Comparison of ENCODE assay signal across 18 cellular contexts in the genomic region with DNA sequence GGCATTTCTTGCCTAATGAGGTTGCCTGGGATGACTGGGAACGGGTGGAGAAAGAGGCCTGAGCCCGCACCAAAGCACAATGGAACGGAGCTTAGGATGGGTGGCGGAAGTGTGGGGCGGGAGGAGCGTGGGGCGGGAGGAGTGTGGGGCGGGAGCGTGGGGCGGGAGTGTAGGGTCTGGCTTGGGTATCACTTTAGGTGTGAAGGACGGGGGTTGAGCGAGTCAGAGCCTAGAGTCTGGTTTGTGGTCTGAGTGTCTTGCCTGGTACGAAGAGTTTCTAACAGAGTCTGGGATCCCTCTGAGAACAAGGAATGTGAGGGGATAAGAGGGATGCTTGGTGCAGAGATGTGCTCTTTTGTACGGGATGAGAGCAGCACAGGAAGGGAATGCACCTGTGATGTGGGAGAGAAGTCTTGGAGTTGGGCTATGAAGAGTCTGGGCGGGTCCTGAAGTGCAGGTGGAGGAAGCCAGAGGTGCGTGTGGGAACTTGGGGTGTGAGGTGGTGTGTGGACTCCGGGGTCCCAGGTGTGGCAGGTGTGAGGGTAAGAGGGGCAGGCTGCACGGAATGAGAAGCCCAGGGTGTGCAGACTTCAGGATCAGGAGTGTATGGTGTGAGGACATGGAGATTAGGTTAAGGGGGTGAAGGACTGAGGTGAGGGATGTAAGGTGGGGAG. TPM values are rescaled to one million over a fixed set of nuclear protein-coding genes. Genes with fewer than 3 reads are reported as not detected.
A peak's percentile ranks its signal among the peaks of the same experiment; 100 is the strongest.
DNase-seq lines count a peak whose midpoint lies in the region; ATAC-seq and TF ChIP-seq lines count a peak whose summit lies in the region.
"Had no signal": no experiment of that assay in that cellular context is flagged by ENCODE, and none has a peak within 500 bp of the region (broad histone marks: within the 10 kb centered on the region; RNA-seq: fewer than 3 reads in every experiment).

No MANE protein-coding gene starts in this region.

- H3K4me3 Mint-ChIP-seq in CD14-positive monocyte (peak overlapping the region; percentile 49 to 56), Caco-2 (ENCODE audit: unreplicated experiment) (peak overlapping the region; percentile 61)
- peak overlapping the region; percentile 61 for H3K4me3 Mint-ChIP-seq in activated naive CD8-positive, alpha-beta T cell
- H3K4me3 Mint-ChIP-seq in naive thymus-derived CD4-positive, alpha-beta T cell = peak overlapping the region; percentile 4 to 73 (median 56)

- peak; percentile 24 for DNase-seq in CD14-positive monocyte (ENCODE audit: low spot score)
- DNase-seq in Caco-2 = no peak
- no peak for DNase-seq in naive thymus-derived CD4-positive, alpha-beta T cell
- DNase-seq in DMS153 treated with DMSO at 0.1 percent for 48 hours (lab: John Stamatoyannopoulos, UW; ENCODE audit: unreplicated experiment) = no peak
- no peak for DNase-seq in Peyer's patch
- DNase-seq in GM13976 (ENCODE audit: low spot score) = no peak
- DNase-seq in GM19238 (ENCODE audit: insufficient read length, low spot score) = no peak
- DNase-seq: colonic mucosa; heart left ventricle; NCI-H2081 treated with DMSO at 0.1 percent for 48 hours; NCI-H82; RPMI8226; stimulated activated CD4-positive, alpha-beta T cell treated with anti-CD3 and anti-CD28 coated beads, Interleukin-15, amount 100 ng/mL, for 24 hours; tibial artery had no signal

- no peak for TF ChIP-seq CTCF in CD14-positive monocyte (IDR thresholded peaks at IDR 0.05)
- no peak for TF ChIP-seq CTCF in Caco-2 (IDR thresholded peaks at IDR 0.05; ENCODE audit: insufficient read depth in 1 of 2, low read depth in 1 of 2, low read length in 1 of 2, severe bottlenecking in 1 of 2, unreplicated experiment in 1 of 2)
- no peak for TF ChIP-seq CTCF in Peyer's patch (IDR thresholded peaks at IDR 0.05)
- TF ChIP-seq CTCF in GM13976 (IDR thresholded peaks at IDR 0.05; ENCODE audit: borderline replicate concordance, control extremely low read depth, extremely low read depth, insufficient read depth, missing control alignments) = no peak

- POLR2A ChIA-PET in Caco-2 (lab: Charles Lee) = no interaction called here
- POLR2A ChIA-PET in naive thymus-derived CD4-positive, alpha-beta T cell (lab: Charles Lee) = interaction anchor here (1.8 kb wide), 1 partner anchor 32 kb away, joined by 4 read pairs; a partner anchor contains a TSS

- peaks cover 0 to 2% (median 0%) of the 10 kb centered on the region in 7 donors for H3K9me3 Mint-ChIP-seq in CD14-positive monocyte
- H3K9me3 Mint-ChIP-seq in Caco-2 (ENCODE audit: unreplicated experiment) = no peaks in the 10 kb centered on the region
- no peaks in the 10 kb centered on the region for H3K9me3 Mint-ChIP-seq in activated naive CD8-positive, alpha-beta T cell (ENCODE audit: low read depth)
- peaks cover 0 to 3% (median 0%) of the 10 kb centered on the region in 11 donors for H3K9me3 Mint-ChIP-seq in naive thymus-derived CD4-positive, alpha-beta T cell

- H3K27me3 ChIP-seq in Caco-2 (replicated peaks; ENCODE audit: control insufficient read depth, insufficient read depth, low read length) = no peaks in the 10 kb centered on the region
- no peaks in the 10 kb centered on the region for H3K27me3 ChIP-seq in naive thymus-derived CD4-positive, alpha-beta T cell (ENCODE audit: control insufficient read depth in 2 of 2, insufficient read depth in 2 of 2, low read length in 2 of 2)
- no peaks in the 10 kb centered on the region for H3K27me3 ChIP-seq in Peyer's patch
- H3K27me3 ChIP-seq: colonic mucosa, heart left ventricle had no signal

- TF ChIP-seq POLR2A in Peyer's patch (IDR thresholded peaks at IDR 0.05) = no peak

- no peak overlapping the region for H3K27ac ChIP-seq in naive thymus-derived CD4-positive, alpha-beta T cell (ENCODE audit: low read depth, low read length)
- H3K27ac ChIP-seq in Peyer's patch = no peak overlapping the region
- H3K27ac ChIP-seq: BLaER1, colonic mucosa, heart left ventricle, tibial artery had no signal

- no peaks in the 10 kb centered on the region for H3K36me3 Mint-ChIP-seq in CD14-positive monocyte
- no peaks in the 10 kb centered on the region for H3K36me3 Mint-ChIP-seq in Caco-2 (ENCODE audit: insufficient read depth, unreplicated experiment)
- H3K36me3 Mint-ChIP-seq in activated naive CD8-positive, alpha-beta T cell = no peaks in the 10 kb centered on the region
- H3K36me3 Mint-ChIP-seq in naive thymus-derived CD4-positive, alpha-beta T cell = no peaks in the 10 kb centered on the region

- H3K4me3 ChIP-seq in Caco-2 (ENCODE audit: low read depth, low read length) (no peak overlapping the region), Peyer's patch (no peak overlapping the region)
- H3K4me3 ChIP-seq in naive thymus-derived CD4-positive, alpha-beta T cell (ENCODE audit: low read length) = no peak overlapping the region
- H3K4me3 ChIP-seq: BLaER1, colonic mucosa, heart left ventricle, mucosa of descending colon, tibial artery had no signal

- peaks cover 17% of the 10 kb centered on the region for H3K4me1 Mint-ChIP-seq in CD14-positive monocyte
- H3K4me1 Mint-ChIP-seq in Caco-2 (ENCODE audit: low read depth, unreplicated experiment) = peaks cover 14% of the 10 kb centered on the region
- H3K4me1 Mint-ChIP-seq in activated naive CD8-positive, alpha-beta T cell (ENCODE audit: low read depth) = peaks cover 13% of the 10 kb centered on the region
- peaks cover 6 to 24% (median 14%) of the 10 kb centered on the region in 7 donors for H3K4me1 Mint-ChIP-seq in naive thymus-derived CD4-positive, alpha-beta T cell

- CTCF ChIA-PET in Caco-2 (lab: Charles Lee) = no interaction called here
- CTCF ChIA-PET in naive thymus-derived CD4-positive, alpha-beta T cell (lab: Charles Lee) = interaction anchor here (1.0 kb wide), 1 partner anchor 25 kb away, joined by 5 read pairs; no protein-coding TSS in a partner anchor

- H3K27me3 Mint-ChIP-seq in CD14-positive monocyte (ENCODE audit: low read depth in 3 of 3) (peaks cover 16 to 22% (median 17%) of the 10 kb centered on the region in 3 donors), Caco-2 (ENCODE audit: insufficient read depth, unreplicated experiment) (no peaks in the 10 kb centered on the region)
- no peaks in the 10 kb centered on the region for H3K27me3 Mint-ChIP-seq in activated naive CD8-positive, alpha-beta T cell
- peaks cover 0 to 14% (median 0%) of the 10 kb centered on the region in 5 donors for H3K27me3 Mint-ChIP-seq in naive thymus-derived CD4-positive, alpha-beta T cell

- in situ Hi-C loops in GM13976 (cut with MboI; ENCODE audit: low sequenced_read_pairs, unreplicated experiment) = no loop called here

- ATAC-seq in naive thymus-derived CD4-positive, alpha-beta T cell = no peak
- ATAC-seq: esophagus mucosa, mucosa of descending colon had no signal

- H3K9me3 ChIP-seq in Caco-2 (no peaks in the 10 kb centered on the region), Peyer's patch (no peaks in the 10 kb centered on the region)
- H3K9me3 ChIP-seq in naive thymus-derived CD4-positive, alpha-beta T cell (ENCODE audit: control insufficient read depth in 2 of 3, low read length in 3 of 3) = no peaks in the 10 kb centered on the region
- H3K9me3 ChIP-seq: BLaER1, colonic mucosa, heart left ventricle, mucosa of descending colon, tibial artery had no signal

- H3K27ac Mint-ChIP-seq in CD14-positive monocyte (peak overlapping the region in 6 of 7 donors; percentile 39 to 81 (median 64)), Caco-2 (ENCODE audit: unreplicated experiment) (peak overlapping the region; percentile 34)
- peak overlapping the region; percentile 50 for H3K27ac Mint-ChIP-seq in activated naive CD8-positive, alpha-beta T cell
- H3K27ac Mint-ChIP-seq in naive thymus-derived CD4-positive, alpha-beta T cell = peak overlapping the region; percentile 18 to 80 (median 69)

- BruUV-seq in Caco-2 (replicated peaks; lab: Mats Ljungman, UMichigan) = no TSS peak

- intact Hi-C loops in CD14-positive monocyte (cut with micrococcal nuclease) (loop anchor here (2.0 to 5.0 kb wide), 6 partner anchors 17 to 61 kb away; a partner anchor contains a TSS), Caco-2 (cut with micrococcal nuclease; ENCODE audit: unreplicated experiment) (loop anchor here (2.0 kb wide), 1 partner anchor 29 kb away; no protein-coding TSS in a partner anchor)
- intact Hi-C loops in naive thymus-derived CD4-positive, alpha-beta T cell (cut with micrococcal nuclease) = loop anchor here (1.0 to 2.0 kb wide), 13 partner anchors 13 to 219 kb away; a partner anchor contains a TSS

- H3K4me1 ChIP-seq in Caco-2 = no peaks in the 10 kb centered on the region
- peaks cover 0 to 4% of the 10 kb centered on the region in 2 donors for H3K4me1 ChIP-seq in naive thymus-derived CD4-positive, alpha-beta T cell (ENCODE audit: control insufficient read depth in 2 of 2, insufficient read depth in 2 of 2, low read length in 2 of 2)
- H3K4me1 ChIP-seq in Peyer's patch = peaks cover 0 to 8% (median 6%) of the 10 kb centered on the region in 4 donors

- H3K36me3 ChIP-seq in Caco-2 (ENCODE audit: control insufficient read depth, insufficient read depth, low read length) = no peaks in the 10 kb centered on the region
- H3K36me3 ChIP-seq in naive thymus-derived CD4-positive, alpha-beta T cell (ENCODE audit: control insufficient read depth in 2 of 3, insufficient read depth in 3 of 3, low read length in 3 of 3) = no peaks in the 10 kb centered on the region
- H3K36me3 ChIP-seq in Peyer's patch = no peaks in the 10 kb centered on the region
- H3K36me3 ChIP-seq: BLaER1, colonic mucosa, heart left ventricle, tibial artery had no signal

RNA-seq across cellular contexts. Expression of a gene that starts 1.2 kb away (rescaled TPM):
- 1 to 10 TPM in 1 of 2 donors, not detected in 1; 1.9 TPM for polyA plus RNA-seq in CD14-positive monocyte
- total RNA-seq in Caco-2 (2022) = not detected in 2 replicates
- not detected for total RNA-seq in naive thymus-derived CD4-positive, alpha-beta T cell
- not detected for polyA plus RNA-seq in naive thymus-derived CD4-positive, alpha-beta T cell
- not detected for total RNA-seq in Peyer's patch
- total RNA-seq: colonic mucosa, esophagus mucosa, heart left ventricle, mucosa of descending colon had no signal
- polyA plus RNA-seq: heart left ventricle had no signal

RNA-seq across cellular contexts. Expression of a gene that starts 15.8 kb away (rescaled TPM):
- polyA plus RNA-seq in CD14-positive monocyte = 1 to 10 TPM in 1 of 2 donors, under 1 TPM in 1; 0.88 to 4.3 TPM
- 1.1 and 2.0 TPM in 2 replicates for total RNA-seq in Caco-2 (2022)
- 10 to 100 TPM in 1 of 5 experiments, 1 to 10 TPM in 4; 4.4 to 17.2 (median 6.8) TPM for total RNA-seq in naive thymus-derived CD4-positive, alpha-beta T cell
- polyA plus RNA-seq in naive thymus-derived CD4-positive, alpha-beta T cell = 10 to 100 TPM in 1 of 2 donors, 1 to 10 TPM in 1; 7.8 to 10.0 TPM
- total RNA-seq in Peyer's patch = 1 to 10 TPM in 1 of 4 donors, not detected in 3; 1.1 TPM

RNA-seq across cellular contexts. Expression of a gene that starts 16.7 kb away (rescaled TPM):
- polyA plus RNA-seq in CD14-positive monocyte = under 1 TPM in 1 of 2 donors, not detected in 1; 0.18 TPM
- total RNA-seq in Caco-2 (2022) (19.8 and 24.6 TPM in 2 replicates), Peyer's patch (100 to 1,000 TPM in 1 of 4 donors, 10 to 100 TPM in 3; 51.2 to 133 (median 56.5) TPM)
- 100 to 1,000 TPM in 1 of 5 experiments, 10 to 100 TPM in 4; 43.9 to 108 (median 66.7) TPM for total RNA-seq in naive thymus-derived CD4-positive, alpha-beta T cell
- 1 to 10 TPM in 1 of 2 donors, under 1 TPM in 1; 0.32 to 2.8 TPM for polyA plus RNA-seq in naive thymus-derived CD4-positive, alpha-beta T cell

RNA-seq across cellular contexts. Expression of a gene that starts 21.1 kb away (rescaled TPM):
- polyA plus RNA-seq in CD14-positive monocyte = 10 to 100 TPM; 29.1 to 31.3 TPM
- 43.3 and 45.4 TPM in 2 replicates for total RNA-seq in Caco-2 (2022)
- 100 to 1,000 TPM; 121 to 214 (median 191) TPM for total RNA-seq in naive thymus-derived CD4-positive, alpha-beta T cell
- polyA plus RNA-seq in naive thymus-derived CD4-positive, alpha-beta T cell = 10 to 100 TPM; 24.2 to 29.4 TPM
- total RNA-seq in Peyer's patch = 100 to 1,000 TPM; 111 to 278 (median 156) TPM

RNA-seq across cellular contexts. Expression of a gene that starts 31.7 kb away (rescaled TPM):
- 100 to 1,000 TPM; 787 to 955 TPM for polyA plus RNA-seq in CD14-positive monocyte
- total RNA-seq in Caco-2 (2022) (3.7 and 3.9 TPM in 2 replicates), Peyer's patch (10 to 100 TPM; 53.5 to 93.9 (median 88.3) TPM)
- 100 to 1,000 TPM in 2 of 5 experiments, 10 to 100 TPM in 1, 1 to 10 TPM in 2; 5.4 to 161 (median 20.4) TPM for total RNA-seq in naive thymus-derived CD4-positive, alpha-beta T cell
- polyA plus RNA-seq in naive thymus-derived CD4-positive, alpha-beta T cell = 1 to 10 TPM; 2.7 to 2.8 TPM
